Comparison of ENCODE assay signal across 1 cellular context in genomic region chr2:174124171-174124570, GRCh38.
TF ChIP-seq lines count a peak whose summit lies in the region.

No MANE protein-coding gene starts in this region.

TF ChIP-seq in H1, 55 proteins besides CTCF, POLR2A, EP300 and RAD21:
- no peak for TF ChIP-seq JUND (IDR thresholded peaks at IDR 0.05; ENCODE audit: low read length)
- 0 out of 2 replicates have a peak, but pooled peaks have one; percentile 57 for TF ChIP-seq YY1 (IDR thresholded peaks at IDR 0.05; ENCODE audit: low read depth, low read length)
- no peak for TF ChIP-seq RBBP5 (IDR thresholded peaks at IDR 0.05; ENCODE audit: borderline replicate concordance, low read depth, low read length)
- TF ChIP-seq TEAD4 (IDR thresholded peaks at IDR 0.05; ENCODE audit: low read depth, low read length), result no peak
- no peak for TF ChIP-seq TBP (IDR thresholded peaks at IDR 0.05; ENCODE audit: low read depth, low read length)
- peak; percentile 14 for TF ChIP-seq NANOG (IDR thresholded peaks at IDR 0.05; ENCODE audit: insufficient read depth, low read depth, low read length, poor library complexity, severe bottlenecking)
- no peak for TF ChIP-seq SIN3A (conservative IDR thresholded peaks at IDR 0.05 in 1 of 2, IDR thresholded peaks at IDR 0.05 in 1 of 2; ENCODE audit: low read depth in 1 of 2, low read length in 2 of 2)
- no peak for TF ChIP-seq ATF3 (IDR thresholded peaks at IDR 0.05; ENCODE audit: insufficient read depth, low read depth, low read length)
- peak; percentile 80 for TF ChIP-seq CHD7 (IDR thresholded peaks at IDR 0.05; ENCODE audit: insufficient replicate concordance, low read length)
- peak; percentile 45 for TF ChIP-seq CEBPB (IDR thresholded peaks at IDR 0.05; ENCODE audit: low read depth, low read length)
- no peak for TF ChIP-seq CHD1 (IDR thresholded peaks at IDR 0.05; ENCODE audit: low read depth, low read length)
- no peak for TF ChIP-seq FOSL1 (IDR thresholded peaks at IDR 0.05; ENCODE audit: insufficient read depth, low read depth, low read length)
- TF ChIP-seq BRCA1 (IDR thresholded peaks at IDR 0.05; ENCODE audit: low read depth, low read length), result no peak
- TF ChIP-seq RNF2 (IDR thresholded peaks at IDR 0.05; ENCODE audit: borderline replicate concordance, low read depth, low read length, missing control alignments, poor library complexity, severe bottlenecking), result no peak
- TF ChIP-seq NRF1 (IDR thresholded peaks at IDR 0.05; ENCODE audit: low read depth, low read length), result no peak
- no peak for TF ChIP-seq TAF7 (optimal IDR thresholded peaks at IDR 0.05; ENCODE audit: borderline replicate concordance, low read depth, low read length)
- no peak for TF ChIP-seq ZNF274 (IDR thresholded peaks at IDR 0.05; ENCODE audit: borderline replicate concordance, extremely low read depth, low read length)
- no peak for TF ChIP-seq HDAC2 (IDR thresholded peaks at IDR 0.05; ENCODE audit: borderline replicate concordance in 1 of 2, low read depth in 2 of 2, low read length in 2 of 2)
- TF ChIP-seq CBX8 (IDR thresholded peaks at IDR 0.05; ENCODE audit: borderline replicate concordance, low read depth, low read length), result no peak
- TF ChIP-seq KDM5A (IDR thresholded peaks at IDR 0.05; ENCODE audit: low read length), result no peak
- TF ChIP-seq SAP30 (IDR thresholded peaks at IDR 0.05; ENCODE audit: insufficient read depth, insufficient replicate concordance, low read length), result no peak
- TF ChIP-seq ASH2L (IDR thresholded peaks at IDR 0.05; ENCODE audit: low read length), result peak; percentile 47
- TF ChIP-seq BACH1 (IDR thresholded peaks at IDR 0.05; ENCODE audit: low read length), result no peak
- no peak for TF ChIP-seq KDM4A (IDR thresholded peaks at IDR 0.05; ENCODE audit: low read depth, low read length, severe bottlenecking)
- no peak for TF ChIP-seq POU5F1 (IDR thresholded peaks at IDR 0.05; ENCODE audit: low read depth, low read length)
- TF ChIP-seq MAX (IDR thresholded peaks at IDR 0.05), result no peak
- no peak for TF ChIP-seq TAF1 (IDR thresholded peaks at IDR 0.05; ENCODE audit: low read depth, low read length)
- TF ChIP-seq SP1 (IDR thresholded peaks at IDR 0.05; ENCODE audit: low read depth, low read length), result 0 out of 2 replicates have a peak, but pooled peaks have one; percentile 27
- no peak for TF ChIP-seq SRF (IDR thresholded peaks at IDR 0.05; ENCODE audit: low read depth, low read length)
- no peak for TF ChIP-seq USF2 (IDR thresholded peaks at IDR 0.05; ENCODE audit: low read length)
